12 cellular contexts compared by ENCODE assay signal in the genomic region with DNA sequence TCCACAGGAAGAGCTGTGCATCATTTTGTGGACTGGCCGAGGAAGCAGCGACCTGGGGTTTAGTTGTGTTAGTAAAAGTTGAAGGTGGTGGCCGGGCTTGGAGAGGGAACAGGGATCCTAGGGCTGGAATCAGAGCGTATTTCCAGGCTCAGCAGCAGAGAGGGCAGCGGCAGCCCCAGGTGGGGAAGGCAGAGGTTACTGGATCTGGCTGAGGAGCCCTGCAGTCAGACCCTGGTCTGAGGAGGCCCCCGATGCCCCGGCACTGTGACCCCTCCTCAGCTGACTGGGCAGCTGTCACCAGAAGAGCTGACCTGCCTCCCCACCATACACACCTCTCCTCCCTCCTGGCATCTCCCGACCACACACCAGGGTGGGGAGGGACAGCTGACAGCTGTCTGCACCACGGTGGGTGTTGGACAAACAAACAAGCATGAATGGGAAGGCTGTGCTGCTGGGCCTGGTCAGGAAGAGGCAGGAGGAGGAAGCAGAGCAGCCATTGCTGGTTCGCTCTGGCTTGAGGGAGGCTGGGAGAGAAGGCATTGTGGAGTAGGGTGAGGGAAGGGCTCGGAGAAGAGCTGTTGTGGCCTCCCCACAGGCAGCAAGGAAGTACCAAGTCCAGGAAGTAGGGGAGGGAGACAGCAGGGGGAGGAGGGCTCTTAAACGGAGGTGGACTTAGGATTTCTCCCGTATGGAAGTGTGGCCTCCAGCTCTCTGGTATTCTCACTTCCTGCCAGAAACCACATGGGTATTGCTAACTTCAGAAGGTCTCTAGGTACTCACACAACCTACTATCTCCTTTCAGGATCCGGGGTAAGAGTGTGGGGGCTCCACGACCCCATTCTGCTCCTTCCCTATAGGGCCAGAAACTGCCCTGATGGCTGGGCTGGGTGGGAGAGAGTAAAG. TPM values are rescaled to one million over a fixed set of nuclear protein-coding genes. Genes with fewer than 3 reads are reported as not detected.
DNase-seq lines count a peak whose midpoint lies in the region; ATAC-seq and TF ChIP-seq lines count a peak whose summit lies in the region.
"Had no signal": no experiment of that assay in that cellular context is flagged by ENCODE, and none has a peak within 500 bp of the region (broad histone marks: within the 10 kb centered on the region; RNA-seq: fewer than 3 reads in every experiment).

No MANE protein-coding gene starts in this region.

- no peak overlapping the region for H2AFZ ChIP-seq in PC-9

- H3K4me3 ChIP-seq in gastroesophageal sphincter (no peak overlapping the region), PC-9 (no peak overlapping the region)
- H3K4me3 ChIP-seq: smooth muscle cell had no signal

- peak overlapping the region; percentile 91 to 96 (median 93) for H3K27ac ChIP-seq in gastroesophageal sphincter
- no peak overlapping the region for H3K27ac ChIP-seq in PC-9

- ATAC-seq in gastroesophageal sphincter (no peak), sciatic nerve (peak; percentile 29)

- H3K27me3 ChIP-seq in gastroesophageal sphincter: no peaks in the 10 kb centered on the region
- H3K27me3 ChIP-seq in PC-9 (ENCODE audit: insufficient read depth, low read depth): no peaks in the 10 kb centered on the region

- CTCF ChIA-PET in PC-9 (lab: Charles Lee): no interaction called here

- peak; percentile 31 for DNase-seq in EL
- peak; percentile 84 for DNase-seq in NCI-H69 (lab: John Stamatoyannopoulos, UW)
- no peak for DNase-seq in sciatic nerve (ENCODE audit: low spot score)
- no peak for DNase-seq in activated CD4-positive, CD25-positive, alpha-beta regulatory T cell (lab: John Stamatoyannopoulos, UW)
- DNase-seq in cerebellar nuclear complex (lab: John Stamatoyannopoulos, UW): no peak
- DNase-seq in PC-9: no peak
- DNase-seq in HT-29 (ENCODE audit: low spot score): no peak
- DNase-seq: activated naive CD8-positive, alpha-beta T cell treated with anti-CD3 and anti-CD28 coated beads for 36 hours; effector memory CD4-positive, alpha-beta T cell; NCI-H1105 treated with DMSO at 0.1 percent for 48 hours had no signal

- POLR2A ChIA-PET in PC-9 (lab: Charles Lee; ENCODE audit: unreplicated experiment): no interaction called here

- TF ChIP-seq CTCF in gastroesophageal sphincter (IDR thresholded peaks at IDR 0.05): no peak
- TF ChIP-seq CTCF in PC-9 (conservative IDR thresholded peaks at IDR 0.05): no peak

- intact Hi-C loops in sciatic nerve (cut with DNase I) (no loop called here), PC-9 (cut with micrococcal nuclease; ENCODE audit: unreplicated experiment) (no loop called here)

- H3K9me2 ChIP-seq in PC-9 (ENCODE audit: insufficient read depth): no peaks in the 10 kb centered on the region

- TF ChIP-seq EP300 in gastroesophageal sphincter (IDR thresholded peaks at IDR 0.05): no peak

- peaks cover 0 to 80% of the 10 kb centered on the region in 2 donors for H3K36me3 ChIP-seq in gastroesophageal sphincter
- no peaks in the 10 kb centered on the region for H3K36me3 ChIP-seq in PC-9 (ENCODE audit: low read depth)

- H4K20me1 ChIP-seq in PC-9 (ENCODE audit: insufficient read depth): no peaks in the 10 kb centered on the region

- TF ChIP-seq POLR2A in gastroesophageal sphincter (IDR thresholded peaks at IDR 0.05): no peak

- BruUV-seq in PC-9 (replicated peaks; lab: Mats Ljungman, UMichigan): no TSS peak

- no peak overlapping the region for H3K4me2 ChIP-seq in PC-9
- H3K4me2 ChIP-seq: smooth muscle cell had no signal

- H3K79me2 ChIP-seq in PC-9 (ENCODE audit: low read depth): no peaks in the 10 kb centered on the region

- peaks cover 15% of the 10 kb centered on the region; the same call in 1 of the 2 replicates for H3F3A ChIP-seq in PC-9 (ENCODE audit: insufficient read depth, low read depth)

- no peaks in the 10 kb centered on the region for H3K9me3 ChIP-seq in gastroesophageal sphincter
- H3K9me3 ChIP-seq in PC-9 (ENCODE audit: insufficient read depth, low read depth): no peaks in the 10 kb centered on the region

- 21 to 54% methylated on average over 4 to 9 of the region's 15 CpGs for WGBS in gastroesophageal sphincter (ENCODE audit: low coverage in 1 of 2), 2 donors

- H3K4me1 ChIP-seq in gastroesophageal sphincter (peaks cover 5 to 100% (median 37%) of the 10 kb centered on the region in 3 donors), PC-9 (replicated peaks; ENCODE audit: insufficient read depth) (peaks cover 44% of the 10 kb centered on the region)

RNA-seq across cellular contexts. Expression of a gene that starts 49.5 kb away (rescaled TPM):
- total RNA-seq in gastroesophageal sphincter (10 to 100 TPM; 21.3 to 36.7 (median 28.1) TPM), sciatic nerve (27.9 TPM), PC-9 (2021) (38.4 and 53.3 TPM in 2 replicates)
- 18.8 and 20.5 TPM in 2 replicates for total RNA-seq in HT-29 (2014; rRNA removed; shearing (Covaris generic))

Comparison
In these comparisons a context has a peak if more than half of its experiments do, and no peak if none do; other contexts are left out.
1. DNase-seq: peak in EL (single experiment) and NCI-H69 (single experiment); none in sciatic nerve (single experiment), activated CD4-positive, CD25-positive, alpha-beta regulatory T cell (0 of 4), cerebellar nuclear complex (0 of 2), PC-9 (0 of 2) and HT-29 (single experiment).